8 cellular contexts compared by ENCODE assay signal in the genomic region with DNA sequence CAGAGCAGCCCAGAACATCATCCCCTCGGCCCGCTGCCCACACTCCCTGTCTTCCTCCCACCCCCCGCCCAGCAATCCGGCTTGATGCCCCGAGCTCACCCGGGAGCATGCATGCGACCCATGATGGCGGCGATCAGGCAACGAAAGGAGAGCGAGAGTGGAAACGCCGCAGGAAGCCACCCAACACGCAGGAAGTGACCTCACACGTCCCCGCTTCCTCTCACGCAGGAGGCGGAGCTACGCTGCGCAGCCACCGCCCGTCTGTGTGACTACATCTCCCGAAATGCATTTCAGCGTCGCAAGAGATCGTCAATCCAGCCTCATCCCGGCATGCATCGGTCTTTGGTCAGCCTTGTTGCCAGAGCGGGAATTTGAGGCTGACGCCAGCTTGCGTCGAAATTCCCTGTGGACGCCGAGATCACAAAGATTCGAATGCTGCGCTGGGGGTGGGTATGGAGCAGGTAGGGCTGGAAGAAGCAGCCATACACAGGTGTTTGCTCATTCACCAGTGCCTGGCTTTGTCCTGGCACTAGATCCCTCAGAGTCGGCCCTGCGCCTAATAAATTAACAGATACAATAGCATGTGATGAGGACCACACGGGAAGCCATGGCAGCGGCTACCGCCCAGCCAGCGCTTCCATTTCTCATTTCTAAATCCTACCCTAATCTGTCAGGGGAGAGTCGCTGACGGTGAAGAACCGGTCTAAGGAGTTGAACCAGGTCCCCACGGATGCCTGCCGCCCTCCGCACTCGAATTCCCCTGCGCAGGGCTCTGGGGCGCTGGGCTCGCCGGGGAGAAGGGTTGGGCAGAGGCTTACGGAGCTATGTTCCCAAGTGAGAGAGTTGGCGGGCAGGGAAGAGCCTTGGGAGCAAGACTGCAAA. TPM values are rescaled to one million over a fixed set of nuclear protein-coding genes. Genes with fewer than 3 reads are reported as not detected.
A peak's percentile ranks its signal among the peaks of the same experiment; 100 is the strongest.
DNase-seq lines count a peak whose midpoint lies in the region; ATAC-seq and TF ChIP-seq lines count a peak whose summit lies in the region.

A gene (minus strand): TSS at position 148 of the 882 bp plus-strand sequence. CDS start 26 bp downstream, at position 122.

- H3K36me3 ChIP-seq in ACC112 (ENCODE audit: insufficient read depth, low read length) (peaks cover 32% of the 10 kb centered on the region), breast epithelium (no peaks in the 10 kb centered on the region), iPS-20b (ENCODE audit: insufficient read depth, low read depth, low read length) (peaks cover 43% of the 10 kb centered on the region)

- ATAC-seq in GM18870 (IDR thresholded peaks at IDR 0.05; ENCODE audit: unreplicated experiment), result peak; percentile 97
- peak; percentile 98 for ATAC-seq in HG03135 (IDR thresholded peaks at IDR 0.05; ENCODE audit: unreplicated experiment)

- no peak for TF ChIP-seq CTCF in VCaP (conservative IDR thresholded peaks at IDR 0.05)
- TF ChIP-seq CTCF in breast epithelium (IDR thresholded peaks at IDR 0.05), result no peak

- DNase-seq in NCI-H2196 treated with DMSO at 0.1 percent for 48 hours (lab: John Stamatoyannopoulos, UW; ENCODE audit: unreplicated experiment), result peak; percentile 95
- peak; percentile 96 to 97 for DNase-seq in breast epithelium (ENCODE audit: low spot score in 2 of 2)

- no peaks in the 10 kb centered on the region for H3K27me3 ChIP-seq in ACC112 (ENCODE audit: insufficient read depth, low read length)
- no peaks in the 10 kb centered on the region for H3K27me3 ChIP-seq in breast epithelium
- H3K27me3 ChIP-seq in iPS-20b (ENCODE audit: insufficient read depth, low read length), result no peaks in the 10 kb centered on the region

- H2AFZ ChIP-seq in ACC112 (ENCODE audit: low read length, unreplicated experiment), result peak within 1 kb of the TSS; percentile 93

- peaks cover 41% of the 10 kb centered on the region for H3K79me2 ChIP-seq in ACC112 (ENCODE audit: control insufficient read depth, insufficient read depth, low read length, unreplicated experiment)

- H3K27ac ChIP-seq in ACC112 (ENCODE audit: low read depth, low read length) (peak within 1 kb of the TSS; percentile 83), VCaP (peak within 1 kb of the TSS; percentile 89), breast epithelium (peak within 1 kb of the TSS; percentile 95 to 98), iPS-20b (ENCODE audit: low read length) (peak within 1 kb of the TSS; percentile 88), skin epidermis (peak within 1 kb of the TSS; percentile 86 to 98 (median 95))

- H3K9me3 ChIP-seq in breast epithelium (no peaks in the 10 kb centered on the region), iPS-20b (ENCODE audit: insufficient read depth, low read depth, low read length) (no peaks in the 10 kb centered on the region)

- peak within 1 kb of the TSS; percentile 90 for H3K4me3 ChIP-seq in ACC112 (ENCODE audit: low read depth, low read length)
- H3K4me3 ChIP-seq in breast epithelium, result peak within 1 kb of the TSS; percentile 88 to 97 (median 95)
- H3K4me3 ChIP-seq in iPS-20b (ENCODE audit: low read length), result peak within 1 kb of the TSS; percentile 96
- H3K4me3 ChIP-seq in skin epidermis, result peak within 1 kb of the TSS; percentile 82 to 96 (median 92)

- peak within 1 kb of the TSS; percentile 99 for H3K9ac ChIP-seq in iPS-20b (ENCODE audit: low read depth, low read length)

- peak; percentile 55 for TF ChIP-seq POLR2A in breast epithelium (IDR thresholded peaks at IDR 0.05)

- intact Hi-C loops in breast epithelium (cut with DNase I; ENCODE audit: low total_unique reads), result no loop called here

- peaks cover 21% of the 10 kb centered on the region for H3K4me1 ChIP-seq in ACC112 (ENCODE audit: control insufficient read depth, insufficient read depth, low read length, unreplicated experiment)
- H3K4me1 ChIP-seq in breast epithelium, result peaks cover 5 to 9% of the 10 kb centered on the region in 2 donors
- H3K4me1 ChIP-seq in iPS-20b (ENCODE audit: insufficient read depth, low read length), result peaks cover 6% of the 10 kb centered on the region

RNA-seq across cellular contexts. Expression of the gene that starts here (rescaled TPM):
- total RNA-seq in breast epithelium, result 1,000 to 10,000 TPM; 1,829 to 3,143 (median 2,184) TPM

Comparison
In these comparisons a context has a peak if more than half of its experiments do, and no peak if none do; other contexts are left out.
1. Peak in every context shown above with its lines: DNase-seq, ATAC-seq, H3K4me3 ChIP-seq and H3K27ac ChIP-seq.